1 cellular context compared by ENCODE assay signal in the genomic region with DNA sequence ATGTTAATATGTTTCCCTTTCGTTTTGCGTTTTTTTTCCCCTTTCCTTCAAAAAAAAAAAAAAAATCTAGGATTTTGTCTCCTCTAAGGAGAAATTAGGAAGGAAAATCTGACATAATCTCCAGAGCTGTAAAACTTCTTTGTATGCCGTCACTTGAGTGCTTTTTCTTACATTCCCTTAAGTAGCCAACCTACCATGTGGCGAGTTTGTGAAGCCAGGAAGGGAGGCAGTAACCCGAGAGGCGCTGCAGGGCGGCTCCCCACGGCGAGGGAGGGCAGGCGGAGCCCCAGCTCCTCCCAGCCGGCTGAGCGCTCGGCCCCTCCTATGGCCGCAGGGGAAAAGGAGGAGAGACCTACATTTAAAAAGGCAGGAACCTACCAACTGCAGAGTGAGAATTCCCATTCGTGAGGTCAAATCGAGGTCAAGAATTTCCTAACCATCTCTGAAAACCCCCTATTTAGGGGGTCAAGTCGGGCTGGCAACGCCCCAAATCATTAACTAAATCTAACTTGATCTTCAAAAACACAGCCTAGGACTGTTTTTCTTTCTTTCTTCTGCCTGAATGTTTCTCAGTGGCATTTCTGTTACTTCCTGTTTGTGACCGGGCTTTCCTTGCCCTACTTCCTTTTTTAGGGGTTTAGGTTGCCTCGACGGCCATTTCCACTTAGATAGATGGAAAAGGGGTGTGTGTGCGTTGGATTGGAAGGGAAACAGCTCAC.
TF ChIP-seq lines count a peak whose summit lies in the region.

No MANE protein-coding gene starts in this region.

TF ChIP-seq in HepG2, 621 proteins besides CTCF, POLR2A, EP300 and RAD21 (continued from another document and continues in another):
- TF ChIP-seq SIX1 (CRISPR knock-in tag; IDR thresholded peaks at IDR 0.05; ENCODE audit: borderline replicate concordance) (peak; percentile 39; the same call in 1 of the 2 replicates), TEAD3 (CRISPR knock-in tag; optimal IDR thresholded peaks at IDR 0.05; ENCODE audit: borderline replicate concordance) (peak; percentile 26), PAXIP1 (CRISPR knock-in tag; conservative IDR thresholded peaks at IDR 0.05) (no peak), HNRNPLL (IDR thresholded peaks at IDR 0.05; ENCODE audit: low read depth, low read length, poor library complexity, severe bottlenecking) (peak; percentile 45), ETS1 (CRISPR knock-in tag; IDR thresholded peaks at IDR 0.05) (no peak), MED1 (CRISPR knock-in tag; IDR thresholded peaks at IDR 0.05) (peak; percentile 43), SAP130 (CRISPR knock-in tag; IDR thresholded peaks at IDR 0.05; ENCODE audit: low read depth) (peak; percentile 25), TGIF2 (CRISPR knock-in tag; IDR thresholded peaks at IDR 0.05) (no peak), ZFYVE20 (CRISPR knock-in tag; IDR thresholded peaks at IDR 0.05; ENCODE audit: borderline replicate concordance, low read depth) (no peak), ZNF792 (CRISPR knock-in tag; IDR thresholded peaks at IDR 0.05) (no peak), ZSCAN25 (CRISPR knock-in tag; IDR thresholded peaks at IDR 0.05) (peak; percentile 48; the same call in 1 of the 2 replicates), MYC (CRISPR knock-in tag; IDR thresholded peaks at IDR 0.05; ENCODE audit: borderline replicate concordance) (peak; percentile 42; the same call in 1 of the 2 replicates), FOXP1 (IDR thresholded peaks at IDR 0.05) (no peak), FOXP1 (CRISPR knock-in tag; IDR thresholded peaks at IDR 0.05) (no peak), RBFOX2 (IDR thresholded peaks at IDR 0.05; ENCODE audit: low read depth, low read length) (no peak), RARA (CRISPR knock-in tag; IDR thresholded peaks at IDR 0.05) (peak; percentile 57), SMAD9 (CRISPR knock-in tag; IDR thresholded peaks at IDR 0.05) (no peak), SIX4 (CRISPR knock-in tag; IDR thresholded peaks at IDR 0.05) (0 out of 2 replicates have a peak, but pooled peaks have one; percentile 39), PRDM10 (CRISPR knock-in tag; IDR thresholded peaks at IDR 0.05; ENCODE audit: low read depth) (peak; percentile 72), KDM3A (CRISPR knock-in tag; IDR thresholded peaks at IDR 0.05; ENCODE audit: low read depth) (no peak), TCF7L2 (IDR thresholded peaks at IDR 0.05; ENCODE audit: low read depth, low read length) (no peak), ARID4A (CRISPR knock-in tag; IDR thresholded peaks at IDR 0.05; ENCODE audit: borderline replicate concordance) (peak; percentile 31; the same call in 1 of the 2 replicates)
- TF ChIP-seq, protein P1, sequence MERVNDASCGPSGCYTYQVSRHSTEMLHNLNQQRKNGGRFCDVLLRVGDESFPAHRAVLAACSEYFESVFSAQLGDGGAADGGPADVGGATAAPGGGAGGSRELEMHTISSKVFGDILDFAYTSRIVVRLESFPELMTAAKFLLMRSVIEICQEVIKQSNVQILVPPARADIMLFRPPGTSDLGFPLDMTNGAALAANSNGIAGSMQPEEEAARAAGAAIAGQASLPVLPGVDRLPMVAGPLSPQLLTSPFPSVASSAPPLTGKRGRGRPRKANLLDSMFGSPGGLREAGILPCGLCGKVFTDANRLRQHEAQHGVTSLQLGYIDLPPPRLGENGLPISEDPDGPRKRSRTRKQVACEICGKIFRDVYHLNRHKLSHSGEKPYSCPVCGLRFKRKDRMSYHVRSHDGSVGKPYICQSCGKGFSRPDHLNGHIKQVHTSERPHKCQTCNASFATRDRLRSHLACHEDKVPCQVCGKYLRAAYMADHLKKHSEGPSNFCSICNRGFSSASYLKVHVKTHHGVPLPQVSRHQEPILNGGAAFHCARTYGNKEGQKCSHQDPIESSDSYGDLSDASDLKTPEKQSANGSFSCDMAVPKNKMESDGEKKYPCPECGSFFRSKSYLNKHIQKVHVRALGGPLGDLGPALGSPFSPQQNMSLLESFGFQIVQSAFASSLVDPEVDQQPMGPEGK (CRISPR knock-in tag; IDR thresholded peaks at IDR 0.05): peak; percentile 34; the same call in 1 of the 2 replicates
- TF ChIP-seq, protein P2, sequence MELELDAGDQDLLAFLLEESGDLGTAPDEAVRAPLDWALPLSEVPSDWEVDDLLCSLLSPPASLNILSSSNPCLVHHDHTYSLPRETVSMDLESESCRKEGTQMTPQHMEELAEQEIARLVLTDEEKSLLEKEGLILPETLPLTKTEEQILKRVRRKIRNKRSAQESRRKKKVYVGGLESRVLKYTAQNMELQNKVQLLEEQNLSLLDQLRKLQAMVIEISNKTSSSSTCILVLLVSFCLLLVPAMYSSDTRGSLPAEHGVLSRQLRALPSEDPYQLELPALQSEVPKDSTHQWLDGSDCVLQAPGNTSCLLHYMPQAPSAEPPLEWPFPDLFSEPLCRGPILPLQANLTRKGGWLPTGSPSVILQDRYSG (CRISPR knock-in tag; IDR thresholded peaks at IDR 0.05): no peak
- TF ChIP-seq, protein P3, sequence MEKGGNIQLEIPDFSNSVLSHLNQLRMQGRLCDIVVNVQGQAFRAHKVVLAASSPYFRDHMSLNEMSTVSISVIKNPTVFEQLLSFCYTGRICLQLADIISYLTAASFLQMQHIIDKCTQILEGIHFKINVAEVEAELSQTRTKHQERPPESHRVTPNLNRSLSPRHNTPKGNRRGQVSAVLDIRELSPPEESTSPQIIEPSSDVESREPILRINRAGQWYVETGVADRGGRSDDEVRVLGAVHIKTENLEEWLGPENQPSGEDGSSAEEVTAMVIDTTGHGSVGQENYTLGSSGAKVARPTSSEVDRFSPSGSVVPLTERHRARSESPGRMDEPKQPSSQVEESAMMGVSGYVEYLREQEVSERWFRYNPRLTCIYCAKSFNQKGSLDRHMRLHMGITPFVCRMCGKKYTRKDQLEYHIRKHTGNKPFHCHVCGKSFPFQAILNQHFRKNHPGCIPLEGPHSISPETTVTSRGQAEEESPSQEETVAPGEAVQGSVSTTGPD (CRISPR knock-in tag; IDR thresholded peaks at IDR 0.05): no peak
- TF ChIP-seq, protein P4, sequence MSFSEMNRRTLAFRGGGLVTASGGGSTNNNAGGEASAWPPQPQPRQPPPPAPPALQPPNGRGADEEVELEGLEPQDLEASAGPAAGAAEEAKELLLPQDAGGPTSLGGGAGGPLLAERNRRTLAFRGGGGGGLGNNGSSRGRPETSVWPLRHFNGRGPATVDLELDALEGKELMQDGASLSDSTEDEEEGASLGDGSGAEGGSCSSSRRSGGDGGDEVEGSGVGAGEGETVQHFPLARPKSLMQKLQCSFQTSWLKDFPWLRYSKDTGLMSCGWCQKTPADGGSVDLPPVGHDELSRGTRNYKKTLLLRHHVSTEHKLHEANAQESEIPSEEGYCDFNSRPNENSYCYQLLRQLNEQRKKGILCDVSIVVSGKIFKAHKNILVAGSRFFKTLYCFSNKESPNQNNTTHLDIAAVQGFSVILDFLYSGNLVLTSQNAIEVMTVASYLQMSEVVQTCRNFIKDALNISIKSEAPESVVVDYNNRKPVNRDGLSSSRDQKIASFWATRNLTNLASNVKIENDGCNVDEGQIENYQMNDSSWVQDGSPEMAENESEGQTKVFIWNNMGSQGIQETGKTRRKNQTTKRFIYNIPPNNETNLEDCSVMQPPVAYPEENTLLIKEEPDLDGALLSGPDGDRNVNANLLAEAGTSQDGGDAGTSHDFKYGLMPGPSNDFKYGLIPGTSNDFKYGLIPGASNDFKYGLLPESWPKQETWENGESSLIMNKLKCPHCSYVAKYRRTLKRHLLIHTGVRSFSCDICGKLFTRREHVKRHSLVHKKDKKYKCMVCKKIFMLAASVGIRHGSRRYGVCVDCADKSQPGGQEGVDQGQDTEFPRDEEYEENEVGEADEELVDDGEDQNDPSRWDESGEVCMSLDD (CRISPR knock-in tag; IDR thresholded peaks at IDR 0.05; ENCODE audit: borderline replicate concordance): 0 out of 2 replicates have a peak, but pooled peaks have one; percentile 38
